In the genomic region with DNA sequence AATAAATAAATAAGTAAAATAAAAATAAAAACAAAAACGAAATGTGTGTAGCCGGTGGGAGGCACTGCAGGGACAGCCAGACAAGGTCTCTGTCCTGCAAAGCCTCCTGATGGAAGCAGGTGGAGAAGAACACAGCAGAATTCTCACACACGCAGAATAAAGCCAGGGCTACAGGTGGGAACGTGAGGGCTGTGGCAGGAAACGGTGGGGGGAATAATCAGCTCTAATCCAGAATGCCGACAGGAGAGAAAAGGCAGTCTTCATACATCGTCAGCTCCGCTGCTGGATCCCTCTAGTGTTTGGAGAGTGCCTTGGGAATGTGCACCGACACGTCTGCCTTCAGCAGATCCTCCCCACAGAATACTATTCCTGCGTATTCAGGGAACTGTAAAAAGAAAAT, we compare ENCODE assay signal across 16 cellular contexts. TPM values are rescaled to one million over a fixed set of nuclear protein-coding genes. Genes with fewer than 3 reads are reported as not detected.
A peak's percentile ranks its signal among the peaks of the same experiment; 100 is the strongest.
DNase-seq lines count a peak whose midpoint lies in the region; ATAC-seq and TF ChIP-seq lines count a peak whose summit lies in the region.
"Had no signal": no experiment of that assay in that cellular context is flagged by ENCODE, and none has a peak within 500 bp of the region (broad histone marks: within the 10 kb centered on the region; RNA-seq: fewer than 3 reads in every experiment).

No MANE protein-coding gene starts in this region.

- H3K79me2 ChIP-seq in SK-N-SH (ENCODE audit: insufficient read depth), result no peaks in the 10 kb centered on the region

- H3F3A ChIP-seq in SK-N-SH (replicated peaks; ENCODE audit: insufficient read depth), result peaks cover 10% of the 10 kb centered on the region

- CTCF ChIA-PET in SK-N-SH (lab: Yijun Ruan, JAX) (no interaction called here), Panc1 (lab: Charles Lee) (interaction anchor here (0.6 kb wide), 1 partner anchor 27 kb away, joined by 6 read pairs; no protein-coding TSS in a partner anchor)

- POLR2A ChIA-PET in SK-N-SH (lab: Yijun Ruan, JAX), result interaction anchor here (0.7 kb wide), 1 partner anchor 181 kb away, joined by 4 read pairs; no protein-coding TSS in a partner anchor
- POLR2A ChIA-PET in Panc1 (lab: Charles Lee), result interaction anchor here (0.7 kb wide), 2 partner anchors 124 to 190 kb away, joined by 3 to 4 read pairs; no protein-coding TSS in a partner anchor

- H3K27ac ChIP-seq in SK-N-SH (ENCODE audit: low read depth in 2 of 2, low read length in 1 of 2), result no peak overlapping the region
- no peak overlapping the region for H3K27ac ChIP-seq in Panc1 (ENCODE audit: low read length)
- H3K27ac ChIP-seq: SJSA1, thoracic aorta had no signal

- no TSS peak for BruUV-seq in Panc1 (replicated peaks; lab: Mats Ljungman, UMichigan)

- H3K9me3 ChIP-seq in SK-N-SH, result no peaks in the 10 kb centered on the region
- no peaks in the 10 kb centered on the region for H3K9me3 ChIP-seq in Panc1 (ENCODE audit: control insufficient read depth, insufficient read depth, low read depth, low read length)
- H3K9me3 ChIP-seq: SJSA1, thoracic aorta had no signal

- no peak for DNase-seq in SK-N-SH
- no peak for DNase-seq in Panc1 (ENCODE audit: low read depth, low spot score)
- peak; percentile 27 for DNase-seq in fibroblast of the aortic adventitia (ENCODE audit: low read depth)
- DNase-seq in retinal pigment epithelial cell (ENCODE audit: low read depth), result no peak
- DNase-seq in activated effector memory CD4-positive, alpha-beta T cell treated with anti-CD3 and anti-CD28 coated beads, Interleukin-2, amount 50 U/mL, for 16 hours, result no peak
- no peak for DNase-seq in activated gamma-delta T cell treated with Interleukin-2 at 50 U/mL for 16 hours
- DNase-seq in T-helper 2 cell, result no peak
- DNase-seq: activated CD4-positive, alpha-beta T cell treated with anti-CD3 and anti-CD28 coated beads for 36 hours; activated effector memory CD4-positive, alpha-beta T cell treated with Interleukin-2 at 50 U/mL for 16 hours; HCEC 1CT; hippocampal formation; Kasumi-1; right cardiac atrium had no signal

- TF ChIP-seq RAD21 in SK-N-SH (IDR thresholded peaks at IDR 0.05; ENCODE audit: low read length), result no peak

- intact Hi-C loops in Panc1 (cut with micrococcal nuclease; ENCODE audit: unreplicated experiment), result no loop called here

- H3K9me2 ChIP-seq in SK-N-SH, result no peaks in the 10 kb centered on the region

- H3K9ac ChIP-seq in SK-N-SH, result no peak overlapping the region

- H3K36me3 ChIP-seq in SK-N-SH (replicated peaks in 1 of 2; ENCODE audit: control insufficient read depth in 1 of 2, insufficient read depth in 2 of 2, low read length in 1 of 2), result no peaks in the 10 kb centered on the region
- no peaks in the 10 kb centered on the region for H3K36me3 ChIP-seq in Panc1 (ENCODE audit: control insufficient read depth, insufficient read depth, low read length)
- H3K36me3 ChIP-seq: SJSA1, thoracic aorta had no signal

- no peaks in the 10 kb centered on the region for H3K4me1 ChIP-seq in SK-N-SH (ENCODE audit: control insufficient read depth in 1 of 2, insufficient read depth in 2 of 2, low read depth in 1 of 2, low read length in 1 of 2)
- H3K4me1 ChIP-seq in Panc1 (ENCODE audit: control insufficient read depth, insufficient read depth, low read length), result no peaks in the 10 kb centered on the region
- H3K4me1 ChIP-seq: SJSA1 had no signal

- no peak overlapping the region for H2AFZ ChIP-seq in SK-N-SH (ENCODE audit: low read depth)

- no peak for TF ChIP-seq CTCF in SK-N-SH (IDR thresholded peaks at IDR 0.05)
- TF ChIP-seq CTCF in Panc1 (IDR thresholded peaks at IDR 0.05), result no peak
- TF ChIP-seq CTCF in fibroblast of the aortic adventitia (IDR thresholded peaks at IDR 0.05; ENCODE audit: insufficient read depth, low read length), result peak; percentile 21
- peak; percentile 32 for TF ChIP-seq CTCF in retinal pigment epithelial cell (conservative IDR thresholded peaks at IDR 0.05; ENCODE audit: low read depth, low read length)

- no peak for TF ChIP-seq EP300 in SK-N-SH (IDR thresholded peaks at IDR 0.05; ENCODE audit: borderline replicate concordance in 1 of 2, low read depth in 1 of 2, low read length in 1 of 2)

- peak; percentile 24; the same call in 2 of the 3 replicates for ATAC-seq in SK-N-SH treated with all-trans-retinoic acid at 6 μM for 48 hours
- 0 out of 2 replicates have a peak, but pooled peaks have one; percentile 43 for ATAC-seq in Panc1
- ATAC-seq: activated CD4-positive, alpha-beta T cell treated with anti-CD3 and anti-CD28 coated beads for 36 hours; right cardiac atrium had no signal

- H3K27me3 ChIP-seq in SK-N-SH (ENCODE audit: insufficient read depth) (no peaks in the 10 kb centered on the region), Panc1 (ENCODE audit: control insufficient read depth, insufficient read depth, low read length) (no peaks in the 10 kb centered on the region)
- H3K27me3 ChIP-seq: SJSA1 had no signal

- no peaks in the 10 kb centered on the region for H4K20me1 ChIP-seq in SK-N-SH (ENCODE audit: insufficient read depth)

- WGBS in SK-N-SH (ENCODE audit: low lambda C conversion rate), result 80% methylated on average over 11 of the region's 11 CpGs

- H3K4me3 ChIP-seq in SK-N-SH (ENCODE audit: low read depth in 2 of 2, low read length in 1 of 2) (no peak overlapping the region; a peak in 1 of 4 replicates), Panc1 (ENCODE audit: low read depth in 2 of 2, low read length in 2 of 2) (no peak overlapping the region), fibroblast of the aortic adventitia (ENCODE audit: low read depth, low read length) (no peak overlapping the region), retinal pigment epithelial cell (ENCODE audit: low read length) (no peak overlapping the region)
- H3K4me3 ChIP-seq: SJSA1, thoracic aorta had no signal

- in situ Hi-C loops in Panc1 (cut with HindIII; ENCODE audit: low pct_unique_long_range_greater_than_20kb, low sequenced_read_pairs), result no loop called here

- no peak overlapping the region for H3K4me2 ChIP-seq in SK-N-SH

TF ChIP-seq in SK-N-SH treated with all-trans-retinoic acid at 6 μM for 48 hours, 23 proteins besides CTCF, POLR2A, EP300 and RAD21 (continues in another document):
- TF ChIP-seq ZFP3 (CRISPR knock-in tag; IDR thresholded peaks at IDR 0.05) (no peak), SNAI2 (CRISPR knock-in tag; IDR thresholded peaks at IDR 0.05) (no peak), PPARA (CRISPR knock-in tag; IDR thresholded peaks at IDR 0.05; ENCODE audit: borderline replicate concordance) (no peak), ZNF565 (CRISPR knock-in tag; conservative IDR thresholded peaks at IDR 0.05; ENCODE audit: low read depth) (no peak), OSR1 (CRISPR knock-in tag; IDR thresholded peaks at IDR 0.05) (no peak), TCF4 (CRISPR knock-in tag; IDR thresholded peaks at IDR 0.05; ENCODE audit: borderline replicate concordance) (no peak), ESRRG (CRISPR knock-in tag; IDR thresholded peaks at IDR 0.05) (no peak), ZFP30 (CRISPR knock-in tag; IDR thresholded peaks at IDR 0.05) (no peak)
- TF ChIP-seq, protein P1, sequence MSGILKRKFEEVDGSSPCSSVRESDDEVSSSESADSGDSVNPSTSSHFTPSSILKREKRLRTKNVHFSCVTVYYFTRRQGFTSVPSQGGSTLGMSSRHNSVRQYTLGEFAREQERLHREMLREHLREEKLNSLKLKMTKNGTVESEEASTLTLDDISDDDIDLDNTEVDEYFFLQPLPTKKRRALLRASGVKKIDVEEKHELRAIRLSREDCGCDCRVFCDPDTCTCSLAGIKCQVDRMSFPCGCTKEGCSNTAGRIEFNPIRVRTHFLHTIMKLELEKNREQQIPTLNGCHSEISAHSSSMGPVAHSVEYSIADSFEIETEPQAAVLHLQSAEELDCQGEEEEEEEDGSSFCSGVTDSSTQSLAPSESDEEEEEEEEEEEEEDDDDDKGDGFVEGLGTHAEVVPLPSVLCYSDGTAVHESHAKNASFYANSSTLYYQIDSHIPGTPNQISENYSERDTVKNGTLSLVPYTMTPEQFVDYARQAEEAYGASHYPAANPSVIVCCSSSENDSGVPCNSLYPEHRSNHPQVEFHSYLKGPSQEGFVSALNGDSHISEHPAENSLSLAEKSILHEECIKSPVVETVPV (CRISPR knock-in tag; IDR thresholded peaks at IDR 0.05), result no peak

TF ChIP-seq in SK-N-SH, 30 proteins besides CTCF, POLR2A, EP300 and RAD21 (continues in another document):
- TF ChIP-seq, protein P2, sequence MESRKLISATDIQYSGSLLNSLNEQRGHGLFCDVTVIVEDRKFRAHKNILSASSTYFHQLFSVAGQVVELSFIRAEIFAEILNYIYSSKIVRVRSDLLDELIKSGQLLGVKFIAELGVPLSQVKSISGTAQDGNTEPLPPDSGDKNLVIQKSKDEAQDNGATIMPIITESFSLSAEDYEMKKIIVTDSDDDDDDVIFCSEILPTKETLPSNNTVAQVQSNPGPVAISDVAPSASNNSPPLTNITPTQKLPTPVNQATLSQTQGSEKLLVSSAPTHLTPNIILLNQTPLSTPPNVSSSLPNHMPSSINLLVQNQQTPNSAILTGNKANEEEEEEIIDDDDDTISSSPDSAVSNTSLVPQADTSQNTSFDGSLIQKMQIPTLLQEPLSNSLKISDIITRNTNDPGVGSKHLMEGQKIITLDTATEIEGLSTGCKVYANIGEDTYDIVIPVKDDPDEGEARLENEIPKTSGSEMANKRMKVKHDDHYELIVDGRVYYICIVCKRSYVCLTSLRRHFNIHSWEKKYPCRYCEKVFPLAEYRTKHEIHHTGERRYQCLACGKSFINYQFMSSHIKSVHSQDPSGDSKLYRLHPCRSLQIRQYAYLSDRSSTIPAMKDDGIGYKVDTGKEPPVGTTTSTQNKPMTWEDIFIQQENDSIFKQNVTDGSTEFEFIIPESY (IDR thresholded peaks at IDR 0.05; ENCODE audit: borderline replicate concordance, low read depth), result no peak
- TF ChIP-seq TEAD4 (IDR thresholded peaks at IDR 0.05; ENCODE audit: borderline replicate concordance, insufficient read depth) (no peak), RFX5 (IDR thresholded peaks at IDR 0.05; ENCODE audit: low read length) (no peak), SMC3 (IDR thresholded peaks at IDR 0.05; ENCODE audit: low read depth, low read length) (no peak), ELF1 (IDR thresholded peaks at IDR 0.05) (no peak), MEF2A (IDR thresholded peaks at IDR 0.05; ENCODE audit: borderline replicate concordance, low read depth) (no peak)

RNA-seq across cellular contexts. Expression of a gene that starts 6.8 kb away (rescaled TPM):
- 20.6 and 21.1 TPM in 2 replicates for polyA plus RNA-seq in SK-N-SH (2012; rRNA removed)
- polyA plus RNA-seq in SK-N-SH (2012; cell fraction: cytosol; rRNA removed), result 13.3 and 15.9 TPM in 2 replicates
- polyA plus RNA-seq in SK-N-SH (2012; cell fraction: nucleus; rRNA removed), result 25.3 and 31.1 TPM in 2 replicates
- total RNA-seq in Panc1 (2021; ENCODE audit: unreplicated experiment) (139 TPM), fibroblast of the aortic adventitia (ENCODE audit: low replicate concordance) (12.1 and 19.4 TPM in 2 replicates)
- polyA plus RNA-seq in Panc1 (2012; ENCODE audit: insufficient read length), result 147 TPM

RNA-seq across cellular contexts. Expression of a gene that starts 33.6 kb away (rescaled TPM):
- polyA plus RNA-seq in SK-N-SH (2012; rRNA removed), result 140 and 151 TPM in 2 replicates
- polyA plus RNA-seq in SK-N-SH (2012; cell fraction: cytosol; rRNA removed), result 102 and 103 TPM in 2 replicates
- polyA plus RNA-seq in SK-N-SH (2012; cell fraction: nucleus; rRNA removed), result 424 and 428 TPM in 2 replicates
- total RNA-seq in Panc1 (2021; ENCODE audit: unreplicated experiment) (432 TPM), fibroblast of the aortic adventitia (ENCODE audit: low replicate concordance) (150 and 173 TPM in 2 replicates)
- polyA plus RNA-seq in Panc1 (2012; ENCODE audit: insufficient read length), result 349 TPM

Comparison
In these comparisons a context has a peak if more than half of its experiments do, and no peak if none do; other contexts are left out.
1. CTCF ChIP-seq: peak in fibroblast of the aortic adventitia (single experiment) and retinal pigment epithelial cell (single experiment); none in SK-N-SH (single experiment) and Panc1 (single experiment).